Comparison of ENCODE assay signal across 8 cellular contexts in genomic region chr20:58236612-58237317, GRCh38. TPM values are rescaled to one million over a fixed set of nuclear protein-coding genes. Genes with fewer than 3 reads are reported as not detected.
DNase-seq lines count a peak whose midpoint lies in the region; ATAC-seq and TF ChIP-seq lines count a peak whose summit lies in the region.

No MANE protein-coding gene starts in this region.

- H3K27ac Mint-ChIP-seq in activated T-helper 1 cell treated with anti-CD3 and anti-CD28 coated beads, Interleukin-12 subunit alpha, Interleukin-12 subunit beta, Interleukin-2, Interleukin-4 antibody, amounts not matched to agents 30 ng/mL and 10 ng/mL and 1 ng/mL, durations not matched to agents 14 hours and 24 hours and 36 hours, result peak overlapping the region; percentile 84
- peak overlapping the region; percentile 85 to 93 for H3K27ac Mint-ChIP-seq in natural killer cell
- H3K27ac Mint-ChIP-seq in stimulated activated naive B cell treated with anti-CD40 and anti-IgM and Interleukin-4, amounts not matched to agents 10 μg/mL and 1 μg/mL and 100 μg/mL, for 72 hours, result peak overlapping the region; percentile 94

- H3K4me3 ChIP-seq in fibroblast of pulmonary artery (replicated peaks; ENCODE audit: low read depth, low read length), result peak overlapping the region; percentile 68

- H3K9me3 Mint-ChIP-seq in activated T-helper 1 cell treated with anti-CD3 and anti-CD28 coated beads, Interleukin-12 subunit alpha, Interleukin-12 subunit beta, Interleukin-2, Interleukin-4 antibody, amounts not matched to agents 30 ng/mL and 10 ng/mL and 1 ng/mL, durations not matched to agents 14 hours and 24 hours and 36 hours, result no peaks in the 10 kb centered on the region
- H3K9me3 Mint-ChIP-seq in natural killer cell, result no peaks in the 10 kb centered on the region
- no peaks in the 10 kb centered on the region for H3K9me3 Mint-ChIP-seq in stimulated activated naive B cell treated with anti-CD40 and anti-IgM and Interleukin-4, amounts not matched to agents 10 μg/mL and 1 μg/mL and 100 μg/mL, for 72 hours

- intact Hi-C loops in activated T-helper 1 cell treated with anti-CD3 and anti-CD28 coated beads, Interleukin-12 subunit alpha, Interleukin-12 subunit beta, Interleukin-2, Interleukin-4 antibody, amounts not matched to agents 30 ng/mL and 10 ng/mL and 1 ng/mL, durations not matched to agents 14 hours and 24 hours and 36 hours (cut with micrococcal nuclease), result loop anchor here (1.0 to 10.0 kb wide), 12 partner anchors 15 to 928 kb away; partner anchors contain the start of genes NELFCD, RBM38 and VAPB
- intact Hi-C loops in natural killer cell (cut with micrococcal nuclease), result loop anchor here (1.0 to 10.0 kb wide), 4 partner anchors 211 to 1168 kb away; partner anchors contain the start of genes NPEPL1 and STX16

- H3K36me3 Mint-ChIP-seq in activated T-helper 1 cell treated with anti-CD3 and anti-CD28 coated beads, Interleukin-12 subunit alpha, Interleukin-12 subunit beta, Interleukin-2, Interleukin-4 antibody, amounts not matched to agents 30 ng/mL and 10 ng/mL and 1 ng/mL, durations not matched to agents 14 hours and 24 hours and 36 hours (ENCODE audit: low read depth), result peaks cover 21% of the 10 kb centered on the region
- H3K36me3 Mint-ChIP-seq in natural killer cell, result no peaks in the 10 kb centered on the region
- H3K36me3 Mint-ChIP-seq in stimulated activated naive B cell treated with anti-CD40 and anti-IgM and Interleukin-4, amounts not matched to agents 10 μg/mL and 1 μg/mL and 100 μg/mL, for 72 hours, result peaks cover 16 to 36% of the 10 kb centered on the region in 2 donors

- TF ChIP-seq CTCF in GM20000 (IDR thresholded peaks at IDR 0.05; ENCODE audit: extremely low read depth, missing control alignments) (peak; percentile 92), fibroblast of pulmonary artery (IDR thresholded peaks at IDR 0.05; ENCODE audit: low read length, missing control alignments) (peak; percentile 85), natural killer cell (IDR thresholded peaks at IDR 0.05) (peak; percentile 99)

- H3K4me3 Mint-ChIP-seq in activated T-helper 1 cell treated with anti-CD3 and anti-CD28 coated beads, Interleukin-12 subunit alpha, Interleukin-12 subunit beta, Interleukin-2, Interleukin-4 antibody, amounts not matched to agents 30 ng/mL and 10 ng/mL and 1 ng/mL, durations not matched to agents 14 hours and 24 hours and 36 hours, result peak overlapping the region; percentile 83
- H3K4me3 Mint-ChIP-seq in natural killer cell, result peak overlapping the region; percentile 92
- peak overlapping the region; percentile 89 to 92 for H3K4me3 Mint-ChIP-seq in stimulated activated naive B cell treated with anti-CD40 and anti-IgM and Interleukin-4, amounts not matched to agents 10 μg/mL and 1 μg/mL and 100 μg/mL, for 72 hours

- H3K4me1 Mint-ChIP-seq in activated T-helper 1 cell treated with anti-CD3 and anti-CD28 coated beads, Interleukin-12 subunit alpha, Interleukin-12 subunit beta, Interleukin-2, Interleukin-4 antibody, amounts not matched to agents 30 ng/mL and 10 ng/mL and 1 ng/mL, durations not matched to agents 14 hours and 24 hours and 36 hours (ENCODE audit: low read depth), result peaks cover 30% of the 10 kb centered on the region
- H3K4me1 Mint-ChIP-seq in natural killer cell, result peaks cover 12 to 14% of the 10 kb centered on the region in 2 donors
- peaks cover 7 to 12% of the 10 kb centered on the region in 2 donors for H3K4me1 Mint-ChIP-seq in stimulated activated naive B cell treated with anti-CD40 and anti-IgM and Interleukin-4, amounts not matched to agents 10 μg/mL and 1 μg/mL and 100 μg/mL, for 72 hours

- peak; percentile 90 for DNase-seq in COLO829 (ENCODE audit: low spot score)
- DNase-seq in GM20000 (ENCODE audit: low spot score), result peak; percentile 85
- DNase-seq in HuH-7 (ENCODE audit: low spot score), result peak; percentile 85
- DNase-seq in activated T-helper 1 cell treated with anti-CD3 and anti-CD28 coated beads, Interleukin-12 subunit alpha, Interleukin-12 subunit beta, Interleukin-2, Interleukin-4 antibody, amounts not matched to agents 30 ng/mL and 10 ng/mL and 1 ng/mL, durations not matched to agents 14 hours and 24 hours and 36 hours (ENCODE audit: low spot score), result peak; percentile 79
- peak; percentile 68 for DNase-seq in fibroblast of pulmonary artery (ENCODE audit: low read depth)
- peak; percentile 78 for DNase-seq in natural killer cell
- DNase-seq in stimulated activated naive B cell treated with anti-CD40 and anti-IgM and Interleukin-4, amounts not matched to agents 10 μg/mL and 1 μg/mL and 100 μg/mL, for 72 hours, result peak; percentile 67

- no peaks in the 10 kb centered on the region for H3K27me3 Mint-ChIP-seq in activated T-helper 1 cell treated with anti-CD3 and anti-CD28 coated beads, Interleukin-12 subunit alpha, Interleukin-12 subunit beta, Interleukin-2, Interleukin-4 antibody, amounts not matched to agents 30 ng/mL and 10 ng/mL and 1 ng/mL, durations not matched to agents 14 hours and 24 hours and 36 hours (ENCODE audit: insufficient read depth)
- H3K27me3 Mint-ChIP-seq in natural killer cell (ENCODE audit: low read depth in 2 of 2), result no peaks in the 10 kb centered on the region
- no peaks in the 10 kb centered on the region for H3K27me3 Mint-ChIP-seq in stimulated activated naive B cell treated with anti-CD40 and anti-IgM and Interleukin-4, amounts not matched to agents 10 μg/mL and 1 μg/mL and 100 μg/mL, for 72 hours

- peak; percentile 92 to 94 (median 93) for ATAC-seq in natural killer cell
- ATAC-seq in stimulated activated naive B cell treated with anti-CD40 and anti-IgM and Interleukin-4, amounts not matched to agents 10 μg/mL and 1 μg/mL and 100 μg/mL, for 72 hours (replicated peaks), result peak; percentile 93 to 95

TF ChIP-seq in PFSK-1, 5 proteins besides CTCF, POLR2A, EP300 and RAD21:
- TF ChIP-seq POLR2AphosphoS5 (IDR thresholded peaks at IDR 0.05; ENCODE audit: low read depth, low read length) (peak; percentile 29; the same call in 1 of the 2 replicates), TAF1 (IDR thresholded peaks at IDR 0.05; ENCODE audit: borderline replicate concordance, insufficient read depth, low read length) (no peak), FOXP2 (optimal IDR thresholded peaks at IDR 0.05; ENCODE audit: borderline replicate concordance, extremely low read depth, extremely low read length, insufficient read depth) (peak; percentile 59), SIN3A (IDR thresholded peaks at IDR 0.05; ENCODE audit: borderline replicate concordance, insufficient read depth, low read length) (no peak), REST (IDR thresholded peaks at IDR 0.05; ENCODE audit: insufficient read depth in 1 of 2, low read depth in 2 of 2, low read length in 2 of 2) (peak in 1 of 2 experiments; percentile 19; a peak in 1 of 4 replicates)
TF ChIP-seq in PFSK-1: peak in this region for 3.

RNA-seq across cellular contexts. Expression of gene ANKRD60, which starts 8.3 kb away (rescaled TPM):
- polyA plus RNA-seq in PFSK-1 (2012; ENCODE audit: insufficient read length, low read depth), result not detected
- total RNA-seq in activated T-helper 1 cell treated with anti-CD3 and anti-CD28 coated beads, Interleukin-12 subunit alpha, Interleukin-12 subunit beta, Interleukin-2, Interleukin-4 antibody, amounts not matched to agents 30 ng/mL and 10 ng/mL and 1 ng/mL, durations not matched to agents 14 hours and 24 hours and 36 hours, result not detected in 2 replicates
- total RNA-seq in natural killer cell, result not detected

Comparison
In these comparisons a context has a peak if more than half of its experiments do, and no peak if none do; other contexts are left out.
1. Peak in every context shown above with its lines: DNase-seq, ATAC-seq and H3K4me3 ChIP-seq.